ENCODE assay signal across 8 cellular contexts in the genomic region with DNA sequence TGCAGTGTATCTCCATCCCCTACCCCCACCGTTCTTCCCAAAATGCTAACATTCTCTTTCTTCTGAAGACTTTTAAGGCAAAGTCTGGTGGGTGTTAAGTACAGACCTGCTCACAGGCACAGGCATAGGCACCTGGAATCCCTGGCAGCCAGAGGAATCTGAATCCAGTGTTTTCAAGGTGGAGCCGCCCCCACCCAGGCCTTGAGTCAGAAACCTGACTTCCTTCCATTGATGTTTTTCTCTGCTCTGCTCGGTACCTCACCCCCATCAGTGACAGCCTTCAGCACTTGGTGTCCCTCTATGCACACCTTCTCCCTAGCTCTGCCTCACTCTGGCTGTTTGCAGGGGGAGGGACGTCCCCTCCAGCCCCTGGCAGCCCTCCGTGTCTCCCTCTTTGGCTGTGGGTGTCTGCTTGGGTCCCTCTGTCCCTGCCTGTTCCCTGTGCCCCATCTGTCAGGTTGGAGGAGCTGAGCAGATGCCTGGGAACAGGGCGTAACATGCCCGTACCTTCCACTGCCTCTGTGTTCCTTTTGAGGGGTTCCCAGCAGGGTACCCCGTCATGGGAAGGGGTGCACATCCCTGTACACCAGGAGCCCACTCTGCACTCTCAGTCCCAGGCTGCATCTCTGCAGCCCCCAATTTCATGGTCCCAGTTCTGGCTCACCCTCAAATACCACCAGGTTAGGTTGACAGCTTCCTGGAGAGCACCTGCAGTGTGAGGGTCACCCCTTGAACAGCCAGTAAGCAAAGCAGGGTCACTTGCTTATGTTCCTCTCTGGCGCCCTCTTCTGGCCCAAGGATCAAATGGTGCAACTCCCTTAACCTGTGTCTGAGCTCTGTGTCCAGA. TPM values are rescaled to one million over a fixed set of nuclear protein-coding genes. Genes with fewer than 3 reads are reported as not detected.
A peak's percentile ranks its signal among the peaks of the same experiment; 100 is the strongest.
DNase-seq lines count a peak whose midpoint lies in the region; ATAC-seq and TF ChIP-seq lines count a peak whose summit lies in the region.

No MANE protein-coding gene starts in this region.

- H3K4me2 ChIP-seq in DND-41 (ENCODE audit: insufficient read depth, low read length), result no peak overlapping the region

- ATAC-seq in DND-41 (ENCODE audit: insufficient read depth, low read depth) (peak; percentile 74), HG03565 (IDR thresholded peaks at IDR 0.05; ENCODE audit: unreplicated experiment) (no peak)
- ATAC-seq in natural killer cell treated with Interleukin-12 subunit alpha and Interleukin-12 subunit beta and Interleukin-15 and Interleukin-18, amount 100 ng/mL, for 72 hours, result peak; percentile 66 to 74
- peak; percentile 65 for ATAC-seq in stimulated activated naive CD8-positive, alpha-beta T cell treated with anti-CD3 and anti-CD28 coated beads, Interleukin-15, Interleukin-2, amounts not matched to agents 100 U/mL and 50 U/mL, for 24 hours

- no peaks in the 10 kb centered on the region for H3K36me3 Mint-ChIP-seq in natural killer cell treated with Interleukin-12 subunit alpha and Interleukin-12 subunit beta and Interleukin-15 and Interleukin-18, amount 100 ng/mL, for 72 hours

- H3K9ac ChIP-seq in DND-41 (ENCODE audit: low read depth, low read length), result no peak overlapping the region

- no peaks in the 10 kb centered on the region for H3K27me3 Mint-ChIP-seq in natural killer cell treated with Interleukin-12 subunit alpha and Interleukin-12 subunit beta and Interleukin-15 and Interleukin-18, amount 100 ng/mL, for 72 hours

- intact Hi-C loops in esophagus muscularis mucosa (cut with DNase I), result loop anchor here (2.0 to 5.0 kb wide), 3 partner anchors 78 to 211 kb away; partner anchors contain the start of gene PSMB2

- TF ChIP-seq CTCF in DND-41 (IDR thresholded peaks at IDR 0.05; ENCODE audit: borderline replicate concordance, extremely low read depth, low read length, poor library complexity, severe bottlenecking), result peak; percentile 90
- TF ChIP-seq CTCF in esophagus muscularis mucosa (IDR thresholded peaks at IDR 0.05), result peak; percentile 67 to 80 (median 71)

- H4K20me1 ChIP-seq in DND-41 (ENCODE audit: insufficient read depth, low read length), result peaks cover 7% of the 10 kb centered on the region

- H3K36me3 ChIP-seq in DND-41 (ENCODE audit: insufficient read depth, low read length) (peaks cover 47% of the 10 kb centered on the region), esophagus muscularis mucosa (peaks cover 0 to 57% (median 46%) of the 10 kb centered on the region in 4 donors)

- no peak for TF ChIP-seq EP300 in esophagus muscularis mucosa (IDR thresholded peaks at IDR 0.05)

- no peak overlapping the region for H3K4me3 Mint-ChIP-seq in natural killer cell treated with Interleukin-12 subunit alpha and Interleukin-12 subunit beta and Interleukin-15 and Interleukin-18, amount 100 ng/mL, for 72 hours

- peak overlapping the region in 1 of 2 donors; percentile 58 for H3K27ac Mint-ChIP-seq in natural killer cell treated with Interleukin-12 subunit alpha and Interleukin-12 subunit beta and Interleukin-15 and Interleukin-18, amount 100 ng/mL, for 72 hours

- H3K27me3 ChIP-seq in DND-41 (ENCODE audit: insufficient read depth, low read length, poor library complexity) (no peaks in the 10 kb centered on the region), esophagus muscularis mucosa (peaks cover 0 to 1% (median 0%) of the 10 kb centered on the region in 4 donors)

- TF ChIP-seq POLR2A in esophagus muscularis mucosa (IDR thresholded peaks at IDR 0.05; ENCODE audit: low read depth), result no peak

- 81% methylated on average over 7 of the region's 9 CpGs for WGBS in esophagus muscularis mucosa

- no peak overlapping the region for H2AFZ ChIP-seq in DND-41 (ENCODE audit: low read depth, low read length)

- H3K4me3 ChIP-seq in DND-41 (ENCODE audit: low read depth in 1 of 2, low read length in 2 of 2) (no peak overlapping the region), esophagus muscularis mucosa (no peak overlapping the region)

- H3K4me1 Mint-ChIP-seq in natural killer cell treated with Interleukin-12 subunit alpha and Interleukin-12 subunit beta and Interleukin-15 and Interleukin-18, amount 100 ng/mL, for 72 hours (ENCODE audit: low read depth in 2 of 2), result peaks cover 31 to 39% of the 10 kb centered on the region in 2 donors

- peak; percentile 80 for DNase-seq in DND-41
- DNase-seq in HuH-7 (ENCODE audit: low spot score), result peak; percentile 90
- DNase-seq in OCI-M1 (lab: John Stamatoyannopoulos, UW), result peak; percentile 81
- peak; percentile 86 for DNase-seq in activated T-cell treated with anti-CD3 and anti-CD28 coated beads for 1 hour (ENCODE audit: low read depth)
- no peak for DNase-seq in esophagus muscularis mucosa (ENCODE audit: extremely low spot score)
- peak; percentile 81 for DNase-seq in natural killer cell treated with Interleukin-12 subunit alpha and Interleukin-12 subunit beta and Interleukin-15 and Interleukin-18, amount 100 ng/mL, for 72 hours (ENCODE audit: low spot score)
- DNase-seq in stimulated activated naive CD8-positive, alpha-beta T cell treated with anti-CD3 and anti-CD28 coated beads, Interleukin-15, Interleukin-2, amounts not matched to agents 100 U/mL and 50 U/mL, for 24 hours, result peak; percentile 87

- no peaks in the 10 kb centered on the region for H3K79me2 ChIP-seq in DND-41 (ENCODE audit: insufficient read depth, low read length)

- H3K4me1 ChIP-seq in DND-41 (ENCODE audit: insufficient read depth, low read length), result 0 out of 2 replicates have a peak, but pooled peaks cover under 1% of the 10 kb centered on the region
- H3K4me1 ChIP-seq in esophagus muscularis mucosa, result peaks cover 16 to 31% (median 25%) of the 10 kb centered on the region in 4 donors

- H3K27ac ChIP-seq in DND-41 (ENCODE audit: low read length) (peak overlapping the region; percentile 34; the same call in 1 of the 2 replicates), esophagus muscularis mucosa (replicated peaks in 1 of 4) (no peak overlapping the region)

- H3K9me3 Mint-ChIP-seq in natural killer cell treated with Interleukin-12 subunit alpha and Interleukin-12 subunit beta and Interleukin-15 and Interleukin-18, amount 100 ng/mL, for 72 hours, result no peaks in the 10 kb centered on the region

- H3K9me3 ChIP-seq in DND-41 (ENCODE audit: insufficient read depth, low read length, severe bottlenecking) (no peaks in the 10 kb centered on the region), esophagus muscularis mucosa (no peaks in the 10 kb centered on the region)

RNA-seq across cellular contexts. Expression of gene NCDN, which starts 6.7 kb away (rescaled TPM):
- 10 to 100 TPM; 22.4 to 40.4 (median 29.2) TPM for total RNA-seq in esophagus muscularis mucosa
- 10 to 100 TPM; 42.2 to 59.6 TPM for total RNA-seq in natural killer cell treated with Interleukin-12 subunit alpha and Interleukin-12 subunit beta and Interleukin-15 and Interleukin-18, amount 100 ng/mL, for 72 hours

RNA-seq across cellular contexts. Expression of gene KIAA0319L, which starts 7.1 kb away (rescaled TPM):
- 10 to 100 TPM; 28.5 to 35.7 (median 32.7) TPM for total RNA-seq in esophagus muscularis mucosa
- 10 to 100 TPM; 58.6 to 88.8 TPM for total RNA-seq in natural killer cell treated with Interleukin-12 subunit alpha and Interleukin-12 subunit beta and Interleukin-15 and Interleukin-18, amount 100 ng/mL, for 72 hours

RNA-seq across cellular contexts. Expression of gene TFAP2E, which starts 8.9 kb away (rescaled TPM):
- total RNA-seq in esophagus muscularis mucosa, result under 1 TPM in 3 of 4 donors, not detected in 1; 0.33 to 0.71 (median 0.63) TPM
- 1 to 10 TPM; 3.3 to 5.1 TPM for total RNA-seq in natural killer cell treated with Interleukin-12 subunit alpha and Interleukin-12 subunit beta and Interleukin-15 and Interleukin-18, amount 100 ng/mL, for 72 hours
